In the genomic region with DNA sequence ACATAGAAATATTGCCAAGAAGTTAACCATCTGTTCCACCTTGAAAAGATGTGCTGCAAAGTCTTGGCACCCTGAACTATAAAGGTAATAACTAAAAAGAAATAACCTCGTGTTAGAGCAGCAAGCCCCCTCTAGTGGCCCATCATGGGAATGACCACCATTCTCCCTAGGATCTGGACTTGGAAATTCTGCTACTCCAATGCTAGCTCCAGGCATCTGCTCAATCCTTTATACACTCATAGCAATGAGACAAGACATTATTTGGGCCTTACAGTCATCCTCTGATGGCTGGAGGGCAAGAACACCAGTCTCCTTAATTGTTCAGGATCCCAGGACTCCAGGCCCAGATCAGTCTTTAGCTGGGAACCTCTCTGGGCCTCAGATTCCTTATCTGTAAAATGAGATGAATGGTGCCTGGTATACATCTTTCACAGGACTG, we compare ENCODE assay signal across 8 cellular contexts.
DNase-seq lines count a peak whose midpoint lies in the region; ATAC-seq, FAIRE-seq and TF ChIP-seq lines count a peak whose summit lies in the region.

No MANE protein-coding gene starts in this region.

- peak; percentile 39 for FAIRE-seq in A549 (lab: Jason Lieb, UNC)

- TF ChIP-seq CTCF in A549 (IDR thresholded peaks at IDR 0.05) (peak; percentile 75), GM12801 (IDR thresholded peaks at IDR 0.05; ENCODE audit: extremely low read depth, insufficient read length) (peak; percentile 51)

- TF ChIP-seq POLR2A in A549 (IDR thresholded peaks at IDR 0.05; ENCODE audit: low read length) = no peak

- peak; percentile 10 to 42 for DNase-seq in A549 (ENCODE audit: low read depth in 1 of 2, low spot score in 1 of 2)
- DNase-seq in NCI-H82 treated with DMSO at 0.1 percent for 48 hours (lab: John Stamatoyannopoulos, UW; ENCODE audit: unreplicated experiment) = peak; percentile 20
- DNase-seq in activated naive CD4-positive, alpha-beta T cell treated with Interleukin-2 at 50 U/mL for 16 hours = peak; percentile 27
- DNase-seq in left ventricle myocardium superior = peak; percentile 58
- DNase-seq in sciatic nerve (ENCODE audit: low spot score) = peak; percentile 72
- DNase-seq in GDM1 (lab: John Stamatoyannopoulos, UW) = no peak

- POLR2A ChIA-PET in A549 (lab: Yijun Ruan, JAX) = no interaction called here

- TF ChIP-seq RAD21 in A549 (conservative IDR thresholded peaks at IDR 0.05 in 1 of 2, IDR thresholded peaks at IDR 0.05 in 1 of 2) = peak; percentile 80

- H3K27ac ChIP-seq in A549 = no peak overlapping the region

- intact Hi-C loops in left ventricle myocardium superior (cut with micrococcal nuclease) = loop anchor here (5.0 kb wide), 1 partner anchor 275 kb away; no protein-coding TSS in a partner anchor
- intact Hi-C loops in sciatic nerve (cut with DNase I) = no loop called here

- no peak for TF ChIP-seq EP300 in A549 (IDR thresholded peaks at IDR 0.05)

- ATAC-seq in A549 (peak in 1 of 2 experiments; percentile 65; a peak in 3 of 6 replicates), HG03159 (IDR thresholded peaks at IDR 0.05; ENCODE audit: unreplicated experiment) (peak; percentile 73), left ventricle myocardium superior (peak; percentile 54), sciatic nerve (peak; percentile 42)

- CTCF ChIA-PET in A549 (lab: Yijun Ruan, JAX) = interaction anchor here (0.6 to 4.5 kb wide), 18 partner anchors 13 to 282 kb away, joined by 3 to 59 read pairs (median 4); no protein-coding TSS in a partner anchor

- H3K4me1 ChIP-seq in A549 = no peaks in the 10 kb centered on the region

- 0% methylated on average over 1 of the region's 1 CpG for WGBS in A549 (ENCODE audit: missing lambda C conversion rate)

- H3K4me2 ChIP-seq in A549 = no peak overlapping the region

- 0 out of 3 replicates have a peak, but pooled peaks cover 2% of the 10 kb centered on the region for H3K9me3 ChIP-seq in A549

- H3K4me3 ChIP-seq in A549 = no peak overlapping the region

TF ChIP-seq in A549, 52 proteins besides CTCF, POLR2A, EP300 and RAD21:
- TF ChIP-seq SMC3 (IDR thresholded peaks at IDR 0.05) = peak; percentile 78
- TF ChIP-seq ZSCAN20 (CRISPR knock-in tag; IDR thresholded peaks at IDR 0.05) = no peak
- no peak for TF ChIP-seq HDAC2 (IDR thresholded peaks at IDR 0.05)
- no peak for TF ChIP-seq NFE2L2 (conservative IDR thresholded peaks at IDR 0.05; ENCODE audit: low read length)
